ENCODE assay signal across 14 cellular contexts in genomic region chr1:39173119-39173994, GRCh38. TPM values are rescaled to one million over a fixed set of nuclear protein-coding genes. Genes with fewer than 3 reads are reported as not detected.
DNase-seq lines count a peak whose midpoint lies in the region; ATAC-seq, FAIRE-seq and TF ChIP-seq lines count a peak whose summit lies in the region.
"Had no signal": no experiment of that assay in that cellular context is flagged by ENCODE, and none has a peak within 500 bp of the region (broad histone marks: within the 10 kb centered on the region; RNA-seq: fewer than 3 reads in every experiment).

No MANE protein-coding gene starts in this region.

- DNase-seq in AG10803 (ENCODE audit: low read depth) (peak; percentile 59), adrenal gland (no peak), globus pallidus (ENCODE audit: low spot score) (peak; percentile 51), osteocyte (ENCODE audit: extremely low spot score, unreplicated experiment) (no peak), small intestine (no peak), activated T-cell treated with anti-CD3 and anti-CD28 coated beads for 4 hours (no peak)
- DNase-seq in activated CD4-positive, CD25-positive, alpha-beta regulatory T cell treated with anti-CD3 and anti-CD28 coated beads, Interleukin-2, amount 50 U/mL, for 72 hours = no peak
- DNase-seq: activated CD8-positive, alpha-beta memory T cell treated with anti-CD3 and anti-CD28 coated beads, Interleukin-2, amount 10 ng/mL, durations not matched to agents 7 days and 5 days; GOT3; left colon; NCI-H226; stimulated activated CD4-positive, alpha-beta T cell treated with anti-CD3 and anti-CD28 coated beads, Interleukin-2, amount 100 ng/mL, for 48 hours had no signal

- H3K27me3 ChIP-seq in adrenal gland (no peaks in the 10 kb centered on the region), small intestine (ENCODE audit: control insufficient read depth in 2 of 2, insufficient read depth in 2 of 2, low read length in 2 of 2) (no peaks in the 10 kb centered on the region)

- no peaks in the 10 kb centered on the region for H3K27me3 Mint-ChIP-seq in osteocyte (ENCODE audit: unreplicated experiment)

- WGBS in adrenal gland, 4 donors = 71 to 85% (median 81%) methylated on average over 9 of the region's 9 CpGs
- 85 to 93% (median 92%) methylated on average over 9 of the region's 9 CpGs for WGBS in small intestine, 3 donors

- peaks cover 84% of the 10 kb centered on the region for H3K4me1 Mint-ChIP-seq in osteocyte (ENCODE audit: unreplicated experiment)
- H3K4me1 Mint-ChIP-seq: activated CD8-positive, alpha-beta memory T cell treated with anti-CD3 and anti-CD28 coated beads, Interleukin-2, amount 10 ng/mL, durations not matched to agents 7 days and 5 days had no signal

- TF ChIP-seq CTCF in AG10803 (conservative IDR thresholded peaks at IDR 0.05; ENCODE audit: low read length) (no peak; the same call in 1 of the 2 replicates), adrenal gland (IDR thresholded peaks at IDR 0.05) (no peak), osteocyte (IDR thresholded peaks at IDR 0.05) (peak; percentile 38)

- H3K4me3 Mint-ChIP-seq in osteocyte (ENCODE audit: unreplicated experiment) = peak overlapping the region; percentile 7
- H3K4me3 Mint-ChIP-seq: activated CD8-positive, alpha-beta memory T cell treated with anti-CD3 and anti-CD28 coated beads, Interleukin-2, amount 10 ng/mL, durations not matched to agents 7 days and 5 days had no signal

- no peaks in the 10 kb centered on the region for H3K9me3 Mint-ChIP-seq in osteocyte (ENCODE audit: unreplicated experiment)

- H3K9me3 ChIP-seq in adrenal gland (replicated peaks in 1 of 3) (no peaks in the 10 kb centered on the region), small intestine (ENCODE audit: control insufficient read depth, low read depth) (no peaks in the 10 kb centered on the region)

- ATAC-seq in HG02571 (IDR thresholded peaks at IDR 0.05; ENCODE audit: unreplicated experiment) = no peak
- ATAC-seq: activated CD8-positive, alpha-beta memory T cell treated with anti-CD3 and anti-CD28 coated beads, Interleukin-2, amount 10 ng/mL, durations not matched to agents 7 days and 5 days; GM12878; left colon had no signal

- H3K4me3 ChIP-seq in AG10803 (ENCODE audit: low read length) (no peak overlapping the region), adrenal gland (no peak overlapping the region), small intestine (ENCODE audit: low read depth in 1 of 2, low read length in 2 of 2) (no peak overlapping the region)
- H3K4me3 ChIP-seq: GM12878 had no signal

- peak overlapping the region in 4 of 5 donors; percentile 41 to 71 (median 52) for H3K27ac ChIP-seq in adrenal gland
- H3K27ac ChIP-seq in small intestine (ENCODE audit: low read depth in 1 of 2, low read length in 1 of 2) = peak overlapping the region in 1 of 2 donors; percentile 54

- H3K27ac Mint-ChIP-seq in osteocyte (ENCODE audit: unreplicated experiment) = peak overlapping the region; percentile 95
- H3K27ac Mint-ChIP-seq: activated CD8-positive, alpha-beta memory T cell treated with anti-CD3 and anti-CD28 coated beads, Interleukin-2, amount 10 ng/mL, durations not matched to agents 7 days and 5 days had no signal

- intact Hi-C loops in adrenal gland (cut with DNase I) = loop anchor here in 1 of 2 donors (10.0 kb wide), 1 partner anchor 69 kb away; no protein-coding TSS in a partner anchor

- no peaks in the 10 kb centered on the region for H3K36me3 Mint-ChIP-seq in osteocyte (ENCODE audit: unreplicated experiment)
- H3K36me3 Mint-ChIP-seq: activated CD8-positive, alpha-beta memory T cell treated with anti-CD3 and anti-CD28 coated beads, Interleukin-2, amount 10 ng/mL, durations not matched to agents 7 days and 5 days had no signal

- H3K4me1 ChIP-seq in adrenal gland (replicated peaks in 1 of 2) (peaks cover 23 to 51% of the 10 kb centered on the region in 2 donors), small intestine (ENCODE audit: control insufficient read depth in 2 of 2, insufficient read depth in 1 of 2, low read depth in 1 of 2, low read length in 1 of 2) (peaks cover 0 to 11% of the 10 kb centered on the region in 2 donors)

- no peak for TF ChIP-seq POLR2A in adrenal gland (IDR thresholded peaks at IDR 0.05)

- FAIRE-seq in small intestine (lab: Jason Lieb, UNC) = no peak
- FAIRE-seq: GM12878 had no signal

- H3K36me3 ChIP-seq in adrenal gland (replicated peaks in 1 of 2) = no peaks in the 10 kb centered on the region
- H3K36me3 ChIP-seq in small intestine (ENCODE audit: control insufficient read depth in 2 of 2, insufficient read depth in 2 of 2, low read length in 2 of 2) = no peaks in the 10 kb centered on the region

RNA-seq across cellular contexts. Expression of gene MACF1, which starts 31.1 kb away (rescaled TPM):
- total RNA-seq in adrenal gland = 100 to 1,000 TPM; 189 to 334 (median 230) TPM
- polyA plus RNA-seq in adrenal gland = 100 to 1,000 TPM in 2 of 3 donors, 10 to 100 TPM in 1; 85.1 to 108 (median 108) TPM
- total RNA-seq in osteocyte = 431 and 452 TPM in 2 replicates
- 10 to 100 TPM; 18.1 to 47.8 (median 21.3) TPM for polyA plus RNA-seq in small intestine

Comparison
In these comparisons a context has a peak if more than half of its experiments do, and no peak if none do; other contexts are left out.
1. DNase-seq: peak in AG10803 (single experiment) and globus pallidus (single experiment); none in adrenal gland (0 of 7), osteocyte (single experiment), small intestine (single experiment), activated T-cell treated with anti-CD3 and anti-CD28 coated beads for 4 hours (single experiment) and activated CD4-positive, CD25-positive, alpha-beta regulatory T cell treated with anti-CD3 and anti-CD28 coated beads, Interleukin-2, amount 50 U/mL, for 72 hours (single experiment).